ENCODE assay signal across 8 cellular contexts in the genomic region with DNA sequence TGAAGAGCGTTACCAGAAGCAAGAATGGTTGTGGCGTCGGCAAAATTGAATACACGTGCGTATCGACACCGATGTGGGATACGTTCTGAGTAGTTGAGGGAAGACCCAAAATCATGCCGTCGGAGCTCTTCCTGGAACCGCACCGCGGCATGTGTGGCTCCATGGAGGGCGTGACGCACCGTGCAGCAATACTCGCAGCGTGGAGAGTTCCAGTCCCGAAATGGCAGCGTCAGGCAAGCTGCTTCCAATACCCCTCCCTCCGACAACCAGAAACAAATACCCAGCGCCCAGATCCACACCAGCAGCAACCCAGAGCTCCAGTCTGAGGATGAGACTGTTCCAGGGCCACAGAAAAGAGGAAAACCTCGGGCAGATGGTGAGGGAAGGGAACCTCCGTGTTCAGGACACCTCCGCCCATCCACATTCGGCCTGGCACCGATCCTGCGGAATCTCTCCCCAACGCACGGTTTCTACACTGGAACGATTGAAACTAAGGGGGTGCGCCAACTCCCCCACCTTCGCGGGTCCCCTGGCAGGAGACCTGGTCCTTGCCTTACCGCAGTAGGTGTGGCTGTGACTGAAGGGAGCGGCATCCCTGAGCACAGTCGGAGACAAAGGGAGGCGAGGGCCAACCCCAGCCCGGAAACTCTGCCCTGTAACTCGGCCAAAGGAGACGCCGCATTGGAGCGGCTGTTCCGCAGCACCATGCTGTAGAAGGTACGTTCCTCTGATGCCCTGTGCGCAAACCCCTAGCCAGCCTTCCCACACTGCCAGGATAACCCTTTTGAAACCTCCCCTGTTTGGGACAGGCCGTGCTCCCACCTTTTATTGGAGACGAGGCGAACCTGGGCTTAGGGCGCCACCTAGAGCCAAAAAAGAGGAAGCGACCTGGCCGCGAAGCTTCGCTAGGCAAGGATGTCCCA. TPM values are rescaled to one million over a fixed set of nuclear protein-coding genes. Genes with fewer than 3 reads are reported as not detected.
DNase-seq lines count a peak whose midpoint lies in the region; ATAC-seq and TF ChIP-seq lines count a peak whose summit lies in the region.

No MANE protein-coding gene starts in this region.

- H3K4me1 Mint-ChIP-seq in nephron progenitor cell (peaks cover 50% of the 10 kb centered on the region), type B pancreatic cell (ENCODE audit: unreplicated experiment) (peaks cover 5% of the 10 kb centered on the region)

- H3K4me3 ChIP-seq in fibroblast of pulmonary artery (replicated peaks; ENCODE audit: low read depth, low read length): peak overlapping the region; percentile 55

- ATAC-seq in HG02973 (IDR thresholded peaks at IDR 0.05; ENCODE audit: unreplicated experiment): no peak

- H3K36me3 Mint-ChIP-seq in nephron progenitor cell (ENCODE audit: low read depth) (no peaks in the 10 kb centered on the region), type B pancreatic cell (no peaks in the 10 kb centered on the region)

- peak; percentile 75 for DNase-seq in AG08396 (ENCODE audit: low spot score)
- DNase-seq in GM13977 (ENCODE audit: low spot score): peak; percentile 46
- peak; percentile 34 for DNase-seq in NCI-H460 (ENCODE audit: extremely low read depth, low read depth)
- DNase-seq in activated T-cell treated with anti-CD3 and anti-CD28 coated beads, Interleukin-2, amount 50 U/mL, for 48 hours: peak; percentile 73 to 74
- peak; percentile 72 for DNase-seq in fibroblast of pulmonary artery (ENCODE audit: low read depth)
- DNase-seq in nephron progenitor cell: peak; percentile 72
- DNase-seq in type B pancreatic cell (ENCODE audit: extremely low spot score, unreplicated experiment): no peak

- peak; percentile 80 for TF ChIP-seq CTCF in GM13977 (IDR thresholded peaks at IDR 0.05; ENCODE audit: extremely low read depth, insufficient read depth, missing control alignments)
- TF ChIP-seq CTCF in fibroblast of pulmonary artery (IDR thresholded peaks at IDR 0.05; ENCODE audit: low read length, missing control alignments): peak; percentile 90
- peak; percentile 93 for TF ChIP-seq CTCF in nephron progenitor cell (IDR thresholded peaks at IDR 0.05)
- peak; percentile 91 for TF ChIP-seq CTCF in type B pancreatic cell (conservative IDR thresholded peaks at IDR 0.05)

- no peak overlapping the region for H3K27ac Mint-ChIP-seq in nephron progenitor cell
- H3K27ac Mint-ChIP-seq in type B pancreatic cell: peak overlapping the region; percentile 49

- H3K9me3 Mint-ChIP-seq in nephron progenitor cell (no peaks in the 10 kb centered on the region), type B pancreatic cell (no peaks in the 10 kb centered on the region)

- in situ Hi-C loops in GM13977 (cut with MboI; ENCODE audit: low pct_unique_long_range_greater_than_20kb, low sequenced_read_pairs, unreplicated experiment): no loop called here

- H3K4me3 Mint-ChIP-seq in nephron progenitor cell: peak overlapping the region; percentile 78
- peak overlapping the region; percentile 81 for H3K4me3 Mint-ChIP-seq in type B pancreatic cell

- H3K27me3 Mint-ChIP-seq in nephron progenitor cell (ENCODE audit: low read depth, poor library complexity): peaks cover 14% of the 10 kb centered on the region
- H3K27me3 Mint-ChIP-seq in type B pancreatic cell: peaks cover 48% of the 10 kb centered on the region

RNA-seq across cellular contexts. Expression of gene DBX1, which starts 28.3 kb away (rescaled TPM):
- not detected in 2 replicates for total RNA-seq in NCI-H460 (2014; rRNA removed; shearing (Covaris generic))
- not detected in 2 replicates for polyA plus RNA-seq in NCI-H460 (2014; cell fraction: nucleus; rRNA removed)
- 0.36 TPM in 1 of 2 replicates, not detected in the other for total RNA-seq in type B pancreatic cell (ENCODE audit: low replicate concordance)
